ENCODE assay signal across 10 cellular contexts in genomic region chr9:126626117-126627022, GRCh38. TPM values are rescaled to one million over a fixed set of nuclear protein-coding genes. Genes with fewer than 3 reads are reported as not detected.
DNase-seq lines count a peak whose midpoint lies in the region; ATAC-seq and TF ChIP-seq lines count a peak whose summit lies in the region.
"Had no signal": no experiment of that assay in that cellular context is flagged by ENCODE, and none has a peak within 500 bp of the region (broad histone marks: within the 10 kb centered on the region; RNA-seq: fewer than 3 reads in every experiment).

No MANE protein-coding gene starts in this region.

- no peaks in the 10 kb centered on the region for H3K9me2 ChIP-seq in SK-N-SH

- H3K4me3 ChIP-seq in SK-N-SH (ENCODE audit: low read depth in 2 of 2, low read length in 1 of 2): no peak overlapping the region; a peak in 1 of 4 replicates
- H3K4me3 ChIP-seq in heart right ventricle: peak overlapping the region in 9 of 10 donors; percentile 16 to 53 (median 46)
- H3K4me3 ChIP-seq in prostate gland: peak overlapping the region; percentile 2 to 5
- H3K4me3 ChIP-seq in lower leg skin (ENCODE audit: low read depth, poor library complexity, severe bottlenecking): no peak overlapping the region

- H3K79me2 ChIP-seq in SK-N-SH (ENCODE audit: insufficient read depth): no peaks in the 10 kb centered on the region

- H3K9me3 ChIP-seq in SK-N-SH: no peaks in the 10 kb centered on the region
- H3K9me3 ChIP-seq in heart right ventricle: no peaks in the 10 kb centered on the region
- no peaks in the 10 kb centered on the region for H3K9me3 ChIP-seq in prostate gland

- WGBS in SK-N-SH (ENCODE audit: low lambda C conversion rate): 11% methylated on average over 26 of the region's 63 CpGs
- WGBS in heart right ventricle, 2 donors: 17 to 19% methylated on average over 63 of the region's 63 CpGs
- WGBS in prostate gland: 13% methylated on average over 51 of the region's 63 CpGs
- 57 to 72% methylated on average over 50 to 63 of the region's 63 CpGs for WGBS in lower leg skin, 2 donors

- peaks cover 0 to 17% of the 10 kb centered on the region in 2 experiments; a peak in 2 of 4 replicates for H3K4me1 ChIP-seq in SK-N-SH (ENCODE audit: control insufficient read depth in 1 of 2, insufficient read depth in 2 of 2, low read depth in 1 of 2, low read length in 1 of 2)
- H3K4me1 ChIP-seq in heart right ventricle: peaks cover 0 to 35% (median 22%) of the 10 kb centered on the region in 9 donors
- H3K4me1 ChIP-seq in prostate gland (replicated peaks): no peaks in the 10 kb centered on the region

- H2AFZ ChIP-seq in SK-N-SH (ENCODE audit: low read depth): no peak overlapping the region

- CTCF ChIA-PET in SK-N-SH (lab: Yijun Ruan, JAX): interaction anchor here (0.7 to 3.4 kb wide), 5 partner anchors 64 to 155 kb away, joined by 3 to 21 read pairs (median 4); no protein-coding TSS in a partner anchor

- POLR2A ChIA-PET in SK-N-SH (lab: Yijun Ruan, JAX): no interaction called here

- 0 out of 2 replicates have a peak overlapping the region, but pooled peaks have one; percentile 4 for H3K4me2 ChIP-seq in SK-N-SH

- TF ChIP-seq CTCF in SK-N-SH (IDR thresholded peaks at IDR 0.05): no peak
- TF ChIP-seq CTCF in heart right ventricle (IDR thresholded peaks at IDR 0.05): no peak
- no peak for TF ChIP-seq CTCF in prostate gland (IDR thresholded peaks at IDR 0.05)
- no peak for TF ChIP-seq CTCF in lower leg skin (IDR thresholded peaks at IDR 0.05)

- no peak for TF ChIP-seq EP300 in SK-N-SH (IDR thresholded peaks at IDR 0.05; ENCODE audit: borderline replicate concordance in 1 of 2, low read depth in 1 of 2, low read length in 1 of 2)

- H3F3A ChIP-seq in SK-N-SH (replicated peaks; ENCODE audit: insufficient read depth): no peaks in the 10 kb centered on the region

- intact Hi-C loops in heart right ventricle (cut with DNase I) (loop anchor here in 1 of 10 donors (10.0 kb wide), 1 partner anchor 158 kb away; no protein-coding TSS in a partner anchor), prostate gland (cut with DNase I) (no loop called here), lower leg skin (cut with DNase I; ENCODE audit: low total_unique reads) (no loop called here)

- H3K27ac ChIP-seq in SK-N-SH (ENCODE audit: low read depth in 2 of 2, low read length in 1 of 2) (no peak overlapping the region), heart right ventricle (no peak overlapping the region), prostate gland (no peak overlapping the region)

- ATAC-seq in heart right ventricle (peak in 6 of 8 donors; percentile 22 to 43 (median 28)), HG03460 (IDR thresholded peaks at IDR 0.05; ENCODE audit: unreplicated experiment) (no peak), GM18520 (IDR thresholded peaks at IDR 0.05; ENCODE audit: unreplicated experiment) (no peak)

- no peak for TF ChIP-seq RAD21 in SK-N-SH (IDR thresholded peaks at IDR 0.05; ENCODE audit: low read length)

- H3K9ac ChIP-seq in SK-N-SH: no peak overlapping the region

- H3K27me3 ChIP-seq in SK-N-SH (ENCODE audit: insufficient read depth) (peaks cover 100% of the 10 kb centered on the region), heart right ventricle (peaks cover 24 to 100% (median 99%) of the 10 kb centered on the region in 7 donors), prostate gland (replicated peaks; ENCODE audit: insufficient read depth) (peaks cover 56% of the 10 kb centered on the region)

- DNase-seq in COLO668 (lab: John Stamatoyannopoulos, UW; ENCODE audit: unreplicated experiment) (peak; percentile 36), SK-N-SH (no peak), heart right ventricle (no peak), prostate gland (ENCODE audit: low spot score) (no peak), lower leg skin (ENCODE audit: low spot score in 2 of 2) (no peak), T1000 (lab: John Stamatoyannopoulos, UW) (no peak)
- DNase-seq: activated CD4-positive, alpha-beta T cell treated with anti-CD3 and anti-CD28 coated beads, Interleukin-2, amount 50 U/mL, for 48 hours; stimulated activated CD4-positive, alpha-beta T cell treated with anti-CD3 and anti-CD28 coated beads, Interleukin-12 subunit alpha, Interleukin-12 subunit beta, amount 100 ng/mL, for 4 hours had no signal

- no peaks in the 10 kb centered on the region for H4K20me1 ChIP-seq in SK-N-SH (ENCODE audit: insufficient read depth)

- H3K36me3 ChIP-seq in SK-N-SH (replicated peaks in 1 of 2; ENCODE audit: control insufficient read depth in 1 of 2, insufficient read depth in 2 of 2, low read length in 1 of 2) (no peaks in the 10 kb centered on the region), heart right ventricle (no peaks in the 10 kb centered on the region), prostate gland (no peaks in the 10 kb centered on the region)

- TF ChIP-seq POLR2A in prostate gland (IDR thresholded peaks at IDR 0.05) (no peak), lower leg skin (IDR thresholded peaks at IDR 0.05) (no peak)

TF ChIP-seq in SK-N-SH, 30 proteins besides CTCF, POLR2A, EP300 and RAD21:
- TF ChIP-seq GATA2 (CRISPR knock-in tag; IDR thresholded peaks at IDR 0.05) (no peak), CHD2 (IDR thresholded peaks at IDR 0.05; ENCODE audit: low read length, partially characterized antibody) (no peak), FOXM1 (IDR thresholded peaks at IDR 0.05; ENCODE audit: low read depth) (no peak), JUND (IDR thresholded peaks at IDR 0.05) (no peak), MEF2A (IDR thresholded peaks at IDR 0.05; ENCODE audit: borderline replicate concordance, low read depth) (no peak), GABPA (IDR thresholded peaks at IDR 0.05; ENCODE audit: low read depth) (no peak), MAX (IDR thresholded peaks at IDR 0.05; ENCODE audit: low read depth) (no peak), NFIC (IDR thresholded peaks at IDR 0.05; ENCODE audit: borderline replicate concordance) (no peak), FOXJ3 (CRISPR knock-in tag; IDR thresholded peaks at IDR 0.05) (no peak), USF1 (IDR thresholded peaks at IDR 0.05; ENCODE audit: borderline replicate concordance, low read depth) (no peak), SIN3A (IDR thresholded peaks at IDR 0.05; ENCODE audit: borderline replicate concordance, low read depth, low read length) (no peak), POLR2AphosphoS5 (IDR thresholded peaks at IDR 0.05; ENCODE audit: low read depth, low read length) (no peak), FOSL2 (IDR thresholded peaks at IDR 0.05; ENCODE audit: borderline replicate concordance, low read depth) (no peak), YY1 (IDR thresholded peaks at IDR 0.05; ENCODE audit: low read depth) (no peak), MXI1 (IDR thresholded peaks at IDR 0.05; ENCODE audit: low read depth, low read length) (no peak), EZH2phosphoT487 (IDR thresholded peaks at IDR 0.05; ENCODE audit: borderline replicate concordance, low read depth) (no peak), TAF1 (IDR thresholded peaks at IDR 0.05; ENCODE audit: borderline replicate concordance, low read depth, low read length) (no peak), IRF3 (IDR thresholded peaks at IDR 0.05; ENCODE audit: low read depth, low read length) (no peak), TEAD4 (IDR thresholded peaks at IDR 0.05; ENCODE audit: borderline replicate concordance, insufficient read depth) (no peak), ELF1 (IDR thresholded peaks at IDR 0.05) (no peak)

RNA-seq across cellular contexts. Expression of gene LMX1B, which starts 12.6 kb away (rescaled TPM):
- polyA plus RNA-seq in SK-N-SH (2012; rRNA removed): not detected in 2 replicates
- not detected in 2 replicates for polyA plus RNA-seq in SK-N-SH (2012; cell fraction: cytosol; rRNA removed)
- polyA plus RNA-seq in SK-N-SH (2012; cell fraction: nucleus; rRNA removed): not detected in 2 replicates
- total RNA-seq in heart right ventricle: under 1 TPM; 0.26 to 0.97 (median 0.47) TPM
- polyA plus RNA-seq in heart right ventricle: under 1 TPM; 0.25 to 0.29 TPM
- total RNA-seq in prostate gland: 1 to 10 TPM in 1 of 2 donors, under 1 TPM in 1; 0.18 to 2.1 TPM
- total RNA-seq in lower leg skin: 1 to 10 TPM; 3.2 to 6.9 (median 4.6) TPM

Comparison
In these comparisons a context has a peak if more than half of its experiments do, and no peak if none do; other contexts are left out.
1. H3K4me3 ChIP-seq: peak in heart right ventricle (9 of 10) and prostate gland (2 of 2); none in SK-N-SH (0 of 2) and lower leg skin (single experiment).
2. ATAC-seq: peak in heart right ventricle (6 of 8); none in HG03460 (single experiment) and GM18520 (single experiment).